In genomic region chr6:131640100-131640499, GRCh38 we compare ENCODE assay signal across 1 cellular context.
TF ChIP-seq lines count a peak whose summit lies in the region.

No MANE protein-coding gene starts in this region.

TF ChIP-seq in HepG2, 621 proteins besides CTCF, POLR2A, EP300 and RAD21:
- no peak for TF ChIP-seq PHB2 (IDR thresholded peaks at IDR 0.05; ENCODE audit: partially characterized antibody)
- no peak for TF ChIP-seq PLRG1 (conservative IDR thresholded peaks at IDR 0.05)
- no peak for TF ChIP-seq REL (CRISPR knock-in tag; conservative IDR thresholded peaks at IDR 0.05)
- no peak for TF ChIP-seq STAG1 (CRISPR knock-in tag; IDR thresholded peaks at IDR 0.05)
